ENCODE assay signal across 20 cellular contexts in the genomic region with DNA sequence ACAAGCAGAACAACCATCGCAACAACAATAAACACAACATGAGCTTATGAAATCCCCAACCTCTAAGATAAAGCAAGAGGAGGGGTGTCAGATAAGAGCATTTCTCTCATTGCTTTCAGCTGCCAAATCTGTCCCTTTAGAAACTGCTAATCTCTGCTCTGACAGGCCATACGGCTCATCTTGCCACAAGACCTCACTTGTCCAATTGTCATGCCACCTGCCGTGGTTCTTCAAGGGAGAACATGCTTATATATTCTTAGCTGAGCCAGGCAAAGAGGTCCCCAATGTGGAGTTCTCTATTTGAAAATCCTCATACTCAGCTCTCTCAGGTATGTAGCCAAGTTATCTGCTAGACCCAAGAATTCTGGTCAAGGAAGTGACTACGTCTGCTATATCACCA.
"Had no signal": no experiment of that assay in that cellular context is flagged by ENCODE, and none has a peak within 500 bp of the region (broad histone marks: within the 10 kb centered on the region; RNA-seq: fewer than 3 reads in every experiment).

No MANE protein-coding gene starts in this region.

- H3K9me3 ChIP-seq: colonic mucosa, heart right ventricle, left lung, lower lobe of right lung, neutrophil, stomach, thoracic aorta, transverse colon had no signal

- DNase-seq: colonic mucosa; dermis blood vessel endothelial cell; erythroblast; foreskin melanocyte; heart right ventricle; islet precursor cell; left lung; lower lobe of right lung; naive thymus-derived CD4-positive, alpha-beta T cell; posterior cingulate gyrus; stimulated activated CD4-positive, alpha-beta T cell treated with anti-CD3 and anti-CD28 coated beads, Interleukin-2, amount 100 ng/mL, for 24 hours; stimulated activated CD4-positive, alpha-beta T cell treated with anti-CD3 and anti-CD28 coated beads, Interleukin-4, amount 100 ng/mL, for 4 hours; stimulated activated naive B cell treated with anti-CD40 and anti-IgM and Interleukin-4, amounts not matched to agents 10 μg/mL and 1 μg/mL and 100 μg/mL, for 72 hours; stomach; substantia nigra; transverse colon had no signal

- H3K36me3 ChIP-seq: colonic mucosa, heart right ventricle, left lung, lower lobe of right lung, neutrophil, stomach, thoracic aorta, transverse colon had no signal

- ATAC-seq: heart right ventricle; left lung; lower lobe of right lung; naive thymus-derived CD4-positive, alpha-beta T cell; sciatic nerve; stimulated activated naive B cell treated with anti-CD40 and anti-IgM and Interleukin-4, amounts not matched to agents 10 μg/mL and 1 μg/mL and 100 μg/mL, for 72 hours had no signal

- H3K4me3 ChIP-seq: colonic mucosa, heart right ventricle, left lung, lower lobe of right lung, skin epidermis, stomach, thoracic aorta, transverse colon had no signal

- H3K27ac ChIP-seq: colonic mucosa, heart right ventricle, left lung, lower lobe of right lung, neutrophil, skin epidermis, stomach, thoracic aorta, transverse colon had no signal
